In genomic region chr22:36088292-36088691, GRCh38 we compare ENCODE assay signal across 2 cellular contexts.
TF ChIP-seq lines count a peak whose summit lies in the region.

No MANE protein-coding gene starts in this region.

TF ChIP-seq in GM23338, 12 proteins besides CTCF, POLR2A, EP300 and RAD21 (continued from another document):
- TF ChIP-seq ZNF462 (CRISPR knock-in tag; IDR thresholded peaks at IDR 0.05), result no peak
- TF ChIP-seq ZNF331 (CRISPR knock-in tag; IDR thresholded peaks at IDR 0.05; ENCODE audit: low read depth), result no peak
- no peak for TF ChIP-seq ZNF114 (CRISPR knock-in tag; IDR thresholded peaks at IDR 0.05)
- TF ChIP-seq CREB1 (CRISPR knock-in tag; IDR thresholded peaks at IDR 0.05; ENCODE audit: low read depth), result no peak
- no peak for TF ChIP-seq EZH2phosphoT487 (IDR thresholded peaks at IDR 0.05; ENCODE audit: unreplicated experiment)
- no peak for TF ChIP-seq STAT1 (IDR thresholded peaks at IDR 0.05; ENCODE audit: unreplicated experiment)
- no peak for TF ChIP-seq ETS1 (IDR thresholded peaks at IDR 0.05)
- no peak for TF ChIP-seq REST (IDR thresholded peaks at IDR 0.05; ENCODE audit: unreplicated experiment)

TF ChIP-seq in WTC11, 78 proteins besides CTCF, POLR2A, EP300 and RAD21 (continued from another document):
- no peak for TF ChIP-seq USF1 (CRISPR knock-in tag; IDR thresholded peaks at IDR 0.05)
- no peak for TF ChIP-seq MYBL2 (CRISPR knock-in tag; IDR thresholded peaks at IDR 0.05)
- TF ChIP-seq TEAD1 (CRISPR knock-in tag; IDR thresholded peaks at IDR 0.05), result no peak
- no peak for TF ChIP-seq TCF7 (CRISPR knock-in tag; IDR thresholded peaks at IDR 0.05; ENCODE audit: low read depth)
- no peak for TF ChIP-seq ZNF281 (CRISPR knock-in tag; IDR thresholded peaks at IDR 0.05)
- no peak for TF ChIP-seq FOXP4 (CRISPR knock-in tag; IDR thresholded peaks at IDR 0.05)
- TF ChIP-seq NR1H2 (CRISPR knock-in tag; IDR thresholded peaks at IDR 0.05), result no peak
- TF ChIP-seq NR3C1 (CRISPR knock-in tag; conservative IDR thresholded peaks at IDR 0.05; ENCODE audit: low read depth), result no peak
- no peak for TF ChIP-seq NFYB (CRISPR knock-in tag; conservative IDR thresholded peaks at IDR 0.05; ENCODE audit: low read depth)
